8 cellular contexts compared by ENCODE assay signal in genomic region chr4:153467897-153468262, GRCh38. TPM values are rescaled to one million over a fixed set of nuclear protein-coding genes. Genes with fewer than 3 reads are reported as not detected.
DNase-seq lines count a peak whose midpoint lies in the region; ATAC-seq, FAIRE-seq and TF ChIP-seq lines count a peak whose summit lies in the region.

No MANE protein-coding gene starts in this region.

- peak overlapping the region in 9 of 10 donors; percentile 65 to 98 (median 92) for H3K4me3 ChIP-seq in heart right ventricle
- no peak overlapping the region; a peak in 1 of 6 replicates for H3K4me3 ChIP-seq in HepG2 (replicated peaks in 1 of 3; ENCODE audit: insufficient read depth in 1 of 3, low read depth in 2 of 3, low read length in 3 of 3)
- peak overlapping the region; percentile 82 for H3K4me3 ChIP-seq in upper lobe of right lung

- peaks cover 35 to 39% of the 10 kb centered on the region in 2 donors for H3K36me3 Mint-ChIP-seq in activated naive CD4-positive, alpha-beta T cell treated with anti-CD3 and anti-CD28 coated beads, Interleukin-2, amount 50 U/mL, for 72 hours

- H3K9me3 ChIP-seq in heart right ventricle (no peaks in the 10 kb centered on the region), HepG2 (ENCODE audit: low read length) (no peaks in the 10 kb centered on the region), upper lobe of right lung (no peaks in the 10 kb centered on the region)

- TF ChIP-seq EP300 in HepG2 (IDR thresholded peaks at IDR 0.05; ENCODE audit: low read depth in 2 of 2, low read length in 2 of 2) (no peak), HepG2 (CRISPR knock-in tag; IDR thresholded peaks at IDR 0.05; ENCODE audit: borderline replicate concordance) (no peak)

- no peak overlapping the region for H3K4me2 ChIP-seq in HepG2 (ENCODE audit: low read depth, low read length)

- intact Hi-C loops in heart right ventricle (cut with DNase I) (loop anchor here in 9 of 10 donors (2.0 to 10.0 kb wide), 7 partner anchors 89 to 123 kb away; partner anchors contain the start of gene MND1 (in 5 of the 9)), left ventricle myocardium superior (cut with micrococcal nuclease) (loop anchor here (10.0 kb wide), 1 partner anchor 107 kb away; no protein-coding TSS in a partner anchor), HepG2 (cut with micrococcal nuclease; ENCODE audit: unreplicated experiment) (loop anchor here (1.0 to 5.0 kb wide), 4 partner anchors 49 to 123 kb away; partner anchors contain the start of gene MND1), upper lobe of right lung (cut with DNase I) (no loop called here)

- no peak for TF ChIP-seq POLR2A in HepG2 (IDR thresholded peaks at IDR 0.05; ENCODE audit: insufficient read depth in 1 of 2, low read depth in 2 of 2, low read length in 2 of 2)

- H3K36me3 ChIP-seq in heart right ventricle: peaks cover 0 to 7% (median 0%) of the 10 kb centered on the region in 9 donors
- no peaks in the 10 kb centered on the region for H3K36me3 ChIP-seq in HepG2 (replicated peaks in 1 of 2; ENCODE audit: control insufficient read depth in 1 of 2, insufficient read depth in 2 of 2, low read length in 2 of 2)
- no peaks in the 10 kb centered on the region for H3K36me3 ChIP-seq in upper lobe of right lung

- TF ChIP-seq CTCF in heart right ventricle (IDR thresholded peaks at IDR 0.05) (no peak), HepG2 (CRISPR knock-in tag; IDR thresholded peaks at IDR 0.05) (no peak), upper lobe of right lung (IDR thresholded peaks at IDR 0.05) (no peak), GM13976 (IDR thresholded peaks at IDR 0.05; ENCODE audit: borderline replicate concordance, control extremely low read depth, extremely low read depth, insufficient read depth, missing control alignments) (no peak)

- POLR2A ChIA-PET in HepG2 (lab: Yijun Ruan, JAX): interaction anchor here (1.9 kb wide), 1 partner anchor 97 kb away, joined by 6 read pairs; no protein-coding TSS in a partner anchor

- H3K9me3 Mint-ChIP-seq in activated naive CD4-positive, alpha-beta T cell treated with anti-CD3 and anti-CD28 coated beads, Interleukin-2, amount 50 U/mL, for 72 hours: no peaks in the 10 kb centered on the region

- peak overlapping the region; percentile 76 to 83 for H3K27ac Mint-ChIP-seq in activated naive CD4-positive, alpha-beta T cell treated with anti-CD3 and anti-CD28 coated beads, Interleukin-2, amount 50 U/mL, for 72 hours

- TF ChIP-seq RAD21 in HepG2 (CRISPR knock-in tag; IDR thresholded peaks at IDR 0.05): no peak

- DNase-seq in heart right ventricle (no peak), left ventricle myocardium superior (no peak), HepG2 (ENCODE audit: low spot score) (no peak), upper lobe of right lung (no peak), GM13976 (ENCODE audit: low spot score) (no peak), HK-2 (ENCODE audit: unreplicated experiment) (no peak)
- no peak for DNase-seq in activated naive CD4-positive, alpha-beta T cell treated with anti-CD3 and anti-CD28 coated beads, Interleukin-2, amount 50 U/mL, for 72 hours (ENCODE audit: low spot score in 2 of 2)

- CTCF ChIA-PET in HepG2 (lab: Yijun Ruan, JAX; ENCODE audit: low intra/inter-chr PET ratio, low total read pairs): no interaction called here

- no peaks in the 10 kb centered on the region for H3K79me2 ChIP-seq in HepG2 (ENCODE audit: insufficient read depth, low read length)

- no peaks in the 10 kb centered on the region for H4K20me1 ChIP-seq in HepG2 (ENCODE audit: insufficient read depth, low read length)

- 6 to 7% methylated on average over 4 of the region's 4 CpGs for WGBS in heart right ventricle, 2 donors
- 86% methylated on average over 4 of the region's 4 CpGs for WGBS in HepG2 (ENCODE audit: low lambda C conversion rate)

- H3K9ac ChIP-seq in HepG2 (ENCODE audit: insufficient read depth, low read depth, low read length): no peak overlapping the region

- H3K27ac ChIP-seq in heart right ventricle (peak overlapping the region in 7 of 10 donors; percentile 72 to 93 (median 88)), HepG2 (ENCODE audit: extremely low read length, insufficient read depth, low read length) (no peak overlapping the region), upper lobe of right lung (peak overlapping the region; percentile 79)

- H3K27me3 ChIP-seq in heart right ventricle (no peaks in the 10 kb centered on the region), HepG2 (ENCODE audit: control insufficient read depth in 1 of 2, insufficient read depth in 2 of 2, low read length in 2 of 2) (peaks cover 0 to 12% of the 10 kb centered on the region in 2 experiments; a peak in 3 of 5 replicates), upper lobe of right lung (no peaks in the 10 kb centered on the region)

- BruUV-seq in HepG2 (replicated peaks; lab: Mats Ljungman, UMichigan): TSS peak; percentile 49

- ATAC-seq in heart right ventricle (no peak), left ventricle myocardium superior (no peak), HepG2 (no peak), upper lobe of right lung (no peak), GM19455 (IDR thresholded peaks at IDR 0.05; ENCODE audit: unreplicated experiment) (no peak)
- ATAC-seq in activated naive CD4-positive, alpha-beta T cell treated with anti-CD3 and anti-CD28 coated beads, Interleukin-2, amount 50 U/mL, for 72 hours: no peak

- no peak for FAIRE-seq in HepG2 (lab: Jason Lieb, UNC)

- in situ Hi-C loops in HepG2 (cut with HindIII; ENCODE audit: extremely low pct_ligation_motif_present, low pct_unique_long_range_greater_than_20kb) (no loop called here), GM13976 (cut with MboI; ENCODE audit: low sequenced_read_pairs, unreplicated experiment) (no loop called here)

- peaks cover 3 to 78% (median 48%) of the 10 kb centered on the region in 9 donors for H3K4me1 ChIP-seq in heart right ventricle
- peaks cover 26% of the 10 kb centered on the region for H3K4me1 ChIP-seq in HepG2 (ENCODE audit: insufficient read depth, low read length)
- peaks cover 46% of the 10 kb centered on the region for H3K4me1 ChIP-seq in upper lobe of right lung

- no peak overlapping the region for H2AFZ ChIP-seq in HepG2 (ENCODE audit: low read length)

TF ChIP-seq in HepG2, 621 proteins besides CTCF, POLR2A, EP300 and RAD21:
- TF ChIP-seq, protein P1, sequence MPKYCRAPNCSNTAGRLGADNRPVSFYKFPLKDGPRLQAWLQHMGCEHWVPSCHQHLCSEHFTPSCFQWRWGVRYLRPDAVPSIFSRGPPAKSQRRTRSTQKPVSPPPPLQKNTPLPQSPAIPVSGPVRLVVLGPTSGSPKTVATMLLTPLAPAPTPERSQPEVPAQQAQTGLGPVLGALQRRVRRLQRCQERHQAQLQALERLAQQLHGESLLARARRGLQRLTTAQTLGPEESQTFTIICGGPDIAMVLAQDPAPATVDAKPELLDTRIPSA (CRISPR knock-in tag; IDR thresholded peaks at IDR 0.05; ENCODE audit: borderline replicate concordance): no peak

RNA-seq across cellular contexts. Expression of gene TMEM131L, which starts 1.7 kb away (rescaled TPM):
- total RNA-seq in heart right ventricle (10 to 100 TPM in 9 of 10 donors, 1 to 10 TPM in 1; 9.1 to 33.6 (median 20.0) TPM), left ventricle myocardium superior (16.8 TPM), HepG2 (2016; rRNA removed; fragmentation: Illumina TruSeq; extraction: Trizol) (2.4 and 4.5 TPM in 2 replicates), upper lobe of right lung (14.1 TPM)
- polyA plus RNA-seq in heart right ventricle (1 to 10 TPM; 2.7 to 3.7 TPM), HepG2 (2011; rRNA removed) (2.2 and 2.8 TPM in 2 replicates)
- 10 to 100 TPM; 44.8 to 47.7 TPM for total RNA-seq in activated naive CD4-positive, alpha-beta T cell treated with anti-CD3 and anti-CD28 coated beads, Interleukin-2, amount 50 U/mL, for 72 hours
- 1.2 and 1.4 TPM in 2 replicates for total RNA-seq in HepG2 (2016; cell fraction: cytosol; rRNA removed; fragmentation: Illumina TruSeq; extraction: Trizol; ENCODE audit: low read depth)
- 2.7 and 4.5 TPM in 2 replicates for total RNA-seq in HepG2 (2016; cell fraction: insoluble cytoplasmic fraction; rRNA removed; fragmentation: Illumina TruSeq; extraction: Trizol)
- total RNA-seq in HepG2 (2016; cell fraction: membrane; rRNA removed; fragmentation: Illumina TruSeq; extraction: Trizol): 1.1 and 2.7 TPM in 2 replicates
- total RNA-seq in HepG2 (2016; cell fraction: nucleus; rRNA removed; fragmentation: Illumina TruSeq; extraction: Trizol): 10.8 and 10.9 TPM in 2 replicates
- polyA plus RNA-seq in HepG2 (2011; cell fraction: cytosol; rRNA removed): 1.3 and 2.2 TPM in 2 replicates
- polyA plus RNA-seq in HepG2 (2011; cell fraction: nucleus; rRNA removed): 4.1 and 4.5 TPM in 2 replicates
- 2.3 and 5.2 TPM in 2 replicates for polyA plus RNA-seq in HepG2 (2012)
- 0.16 and 0.25 TPM in 2 replicates for polyA plus RNA-seq in HepG2 (2016; cell fraction: cytosol; fragmentation: Illumina TruSeq; extraction: Trizol; ENCODE audit: low read depth)
- 1.7 and 2.1 TPM in 2 replicates for polyA plus RNA-seq in HepG2 (2016; cell fraction: insoluble cytoplasmic fraction; fragmentation: Illumina TruSeq; extraction: Trizol; ENCODE audit: low read depth)
- 0.18 and 0.30 TPM in 2 replicates for polyA plus RNA-seq in HepG2 (2016; cell fraction: membrane; fragmentation: Illumina TruSeq; extraction: Trizol; ENCODE audit: low read depth)
- polyA plus RNA-seq in HepG2 (2016; cell fraction: nucleus; fragmentation: Illumina TruSeq; extraction: Trizol; ENCODE audit: insufficient read depth, low read depth): 6.6 and 8.4 TPM in 2 replicates
- polyA minus RNA-seq in HepG2 (2011; rRNA and poly(A)+ RNA removed; ENCODE audit: low replicate concordance): 5.2 and 8.7 TPM in 2 replicates
- polyA minus RNA-seq in HepG2 (2011; cell fraction: cytosol; rRNA and poly(A)+ RNA removed): 3.6 and 7.2 TPM in 2 replicates
- 10.8 and 14.8 TPM in 2 replicates for polyA minus RNA-seq in HepG2 (2011; cell fraction: nucleus; rRNA and poly(A)+ RNA removed)

Comparison
In these comparisons a context has a peak if more than half of its experiments do, and no peak if none do; other contexts are left out.
1. H3K4me3 ChIP-seq: peak in heart right ventricle (9 of 10) and upper lobe of right lung (single experiment); none in HepG2 (0 of 3).